ENCODE assay signal across 25 cellular contexts in the genomic region with DNA sequence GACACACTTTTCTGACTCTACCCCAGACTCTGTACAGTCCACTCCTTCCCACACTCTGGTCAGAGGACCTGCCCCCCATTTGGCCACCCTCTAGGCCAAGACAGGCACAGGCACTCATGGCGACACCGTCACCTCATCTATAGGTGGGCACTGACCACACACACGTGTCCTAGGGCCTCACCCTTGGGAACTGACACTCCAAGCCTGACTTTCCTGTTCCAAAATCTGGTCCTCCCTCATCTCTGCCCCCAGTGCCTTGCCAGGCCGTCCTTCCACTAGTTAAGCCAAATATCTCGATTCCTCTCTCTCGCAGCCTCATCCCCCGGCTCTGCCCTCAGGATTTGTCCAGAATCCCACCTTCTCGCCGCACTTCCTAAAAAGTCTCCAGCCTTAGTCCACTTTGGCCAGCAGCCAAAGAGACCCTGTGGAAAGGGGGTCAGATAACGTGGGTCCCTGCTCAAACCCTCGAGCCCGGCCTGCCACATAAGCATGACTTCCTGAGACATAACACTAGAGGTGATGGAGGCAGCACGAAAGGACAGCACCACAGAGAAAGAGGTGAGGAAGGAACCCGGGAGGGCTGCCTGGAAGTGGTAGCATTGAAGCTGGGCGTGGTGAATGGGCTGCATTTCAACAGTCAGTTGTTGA.
DNase-seq lines count a peak whose midpoint lies in the region; ATAC-seq and TF ChIP-seq lines count a peak whose summit lies in the region.
"Had no signal": no experiment of that assay in that cellular context is flagged by ENCODE, and none has a peak within 500 bp of the region (broad histone marks: within the 10 kb centered on the region; RNA-seq: fewer than 3 reads in every experiment).

No MANE protein-coding gene starts in this region.

- H3K27me3 ChIP-seq in right atrium auricular region (no peaks in the 10 kb centered on the region), neural progenitor cell (no peaks in the 10 kb centered on the region), tibial artery (no peaks in the 10 kb centered on the region)
- H3K27me3 ChIP-seq: hepatocyte had no signal

- no peak for TF ChIP-seq POLR2A in erythroblast (IDR thresholded peaks at IDR 0.05; ENCODE audit: low read length)

- H3K36me3 Mint-ChIP-seq in chondrocyte (ENCODE audit: low read depth) (no peaks in the 10 kb centered on the region), neural progenitor cell (no peaks in the 10 kb centered on the region)
- H3K36me3 Mint-ChIP-seq: activated naive CD8-positive, alpha-beta T cell treated with anti-CD3 and anti-CD28 coated beads, Interleukin-2, amount 10 ng/mL, durations not matched to agents 7 days and 5 days; immature natural killer cell; stimulated activated memory B cell treated with anti-CD40 and anti-IgM and Interleukin-4, amounts not matched to agents 10 μg/mL and 1 μg/mL and 100 μg/mL, for 72 hours had no signal

- H3K27ac Mint-ChIP-seq in chondrocyte (ENCODE audit: unreplicated experiment), result peak overlapping the region; percentile 18
- H3K27ac Mint-ChIP-seq in neural progenitor cell, result peak overlapping the region; percentile 6
- H3K27ac Mint-ChIP-seq: activated naive CD8-positive, alpha-beta T cell treated with anti-CD3 and anti-CD28 coated beads, Interleukin-2, amount 10 ng/mL, durations not matched to agents 7 days and 5 days; activated T-helper 2 cell treated with anti-CD3 and anti-CD28 coated beads, Interferon-gamma antibody, Interleukin-2, Interleukin-4, amounts not matched to agents 10 μg/mL and 5 μg/mL and 100 μg/mL, durations not matched to agents 14 hours and 24 hours and 36 hours; effector memory CD8-positive, alpha-beta T cell; immature natural killer cell; stimulated activated memory B cell treated with anti-CD40 and anti-IgM and Interleukin-4, amounts not matched to agents 10 μg/mL and 1 μg/mL and 100 μg/mL, for 72 hours had no signal

- DNase-seq in right atrium auricular region (ENCODE audit: low spot score) (peak; percentile 47), Right ventricle myocardium inferior (ENCODE audit: missing footprints) (no peak), chondrocyte (ENCODE audit: low spot score) (no peak), neural progenitor cell (ENCODE audit: low spot score) (no peak), tibial artery (no peak), amygdala (lab: John Stamatoyannopoulos, UW) (no peak), KG1 (lab: John Stamatoyannopoulos, UW) (no peak), erythroblast (lab: John Stamatoyannopoulos, UW) (no peak)
- DNase-seq: ACHN; activated naive CD8-positive, alpha-beta T cell treated with anti-CD3 and anti-CD28 coated beads, Interleukin-2, amount 10 ng/mL, durations not matched to agents 7 days and 5 days; C1 segment of cervical spinal cord; effector memory CD8-positive, alpha-beta T cell; foreskin melanocyte; HCEC 1CT; immature natural killer cell; NCI-H1092; NCI-H1930; NCI-H69; small intestine had no signal

- no peak overlapping the region for H3K9ac ChIP-seq in neural progenitor cell

- H3K4me1 ChIP-seq in right atrium auricular region (peaks cover 0 to 28% of the 10 kb centered on the region in 2 donors), neural progenitor cell (peaks cover 17% of the 10 kb centered on the region), tibial artery (peaks cover 0 to 49% (median 32%) of the 10 kb centered on the region in 4 donors)
- H3K4me1 ChIP-seq: prostate gland had no signal

- no peaks in the 10 kb centered on the region for H3K79me2 ChIP-seq in neural progenitor cell (ENCODE audit: low read depth)
- H3K79me2 ChIP-seq: hepatocyte had no signal

- no peak overlapping the region for H3K27ac ChIP-seq in right atrium auricular region
- H3K27ac ChIP-seq in neural progenitor cell, result no peak overlapping the region
- H3K27ac ChIP-seq in tibial artery, result peak overlapping the region; percentile 64 to 97
- H3K27ac ChIP-seq: hepatocyte, HL-60, prostate gland had no signal

- H3F3A ChIP-seq in neural progenitor cell (ENCODE audit: low read depth), result no peaks in the 10 kb centered on the region

- H3K4me3 Mint-ChIP-seq in chondrocyte (ENCODE audit: unreplicated experiment) (no peak overlapping the region), neural progenitor cell (peak overlapping the region; percentile 42)
- H3K4me3 Mint-ChIP-seq: activated naive CD8-positive, alpha-beta T cell treated with anti-CD3 and anti-CD28 coated beads, Interleukin-2, amount 10 ng/mL, durations not matched to agents 7 days and 5 days; effector memory CD8-positive, alpha-beta T cell; immature natural killer cell; stimulated activated memory B cell treated with anti-CD40 and anti-IgM and Interleukin-4, amounts not matched to agents 10 μg/mL and 1 μg/mL and 100 μg/mL, for 72 hours had no signal

- H2AFZ ChIP-seq in neural progenitor cell (replicated peaks), result no peak overlapping the region
- H2AFZ ChIP-seq: hepatocyte had no signal

- H3K4me3 ChIP-seq in right atrium auricular region, result no peak overlapping the region
- H3K4me3 ChIP-seq in neural progenitor cell, result no peak overlapping the region
- no peak overlapping the region for H3K4me3 ChIP-seq in tibial artery
- H3K4me3 ChIP-seq: hepatocyte, mucosa of descending colon, prostate gland had no signal

- H3K9me3 Mint-ChIP-seq in chondrocyte (ENCODE audit: low read depth), result no peaks in the 10 kb centered on the region
- no peaks in the 10 kb centered on the region for H3K9me3 Mint-ChIP-seq in neural progenitor cell
- H3K9me3 Mint-ChIP-seq: activated naive CD8-positive, alpha-beta T cell treated with anti-CD3 and anti-CD28 coated beads, Interleukin-2, amount 10 ng/mL, durations not matched to agents 7 days and 5 days; activated T-helper 2 cell treated with anti-CD3 and anti-CD28 coated beads, Interferon-gamma antibody, Interleukin-2, Interleukin-4, amounts not matched to agents 10 μg/mL and 5 μg/mL and 100 μg/mL, durations not matched to agents 14 hours and 24 hours and 36 hours; immature natural killer cell; stimulated activated memory B cell treated with anti-CD40 and anti-IgM and Interleukin-4, amounts not matched to agents 10 μg/mL and 1 μg/mL and 100 μg/mL, for 72 hours had no signal

- H3K27me3 Mint-ChIP-seq in chondrocyte (ENCODE audit: low read depth), result no peaks in the 10 kb centered on the region
- H3K27me3 Mint-ChIP-seq in neural progenitor cell (ENCODE audit: insufficient read depth, low read depth), result peaks cover 4% of the 10 kb centered on the region

- intact Hi-C loops in Right ventricle myocardium inferior (cut with DNase I) (no loop called here), tibial artery (cut with DNase I; ENCODE audit: low total_unique reads) (loop anchor here (10.0 kb wide), 1 partner anchor 1961 kb away; the partner anchor contains the start of gene PER2)

- H3K4me1 Mint-ChIP-seq in chondrocyte (ENCODE audit: low read depth) (peaks cover 26% of the 10 kb centered on the region), neural progenitor cell (peaks cover 22% of the 10 kb centered on the region)
- H3K4me1 Mint-ChIP-seq: activated naive CD8-positive, alpha-beta T cell treated with anti-CD3 and anti-CD28 coated beads, Interleukin-2, amount 10 ng/mL, durations not matched to agents 7 days and 5 days; immature natural killer cell; stimulated activated memory B cell treated with anti-CD40 and anti-IgM and Interleukin-4, amounts not matched to agents 10 μg/mL and 1 μg/mL and 100 μg/mL, for 72 hours had no signal

- H4K20me1 ChIP-seq in neural progenitor cell (ENCODE audit: low read depth), result no peaks in the 10 kb centered on the region

- no peak overlapping the region for H3K4me2 ChIP-seq in neural progenitor cell
- H3K4me2 ChIP-seq: hepatocyte had no signal

- TF ChIP-seq CTCF in right atrium auricular region (IDR thresholded peaks at IDR 0.05) (no peak), chondrocyte (IDR thresholded peaks at IDR 0.05) (no peak), neural progenitor cell (IDR thresholded peaks at IDR 0.05) (no peak), tibial artery (IDR thresholded peaks at IDR 0.05) (no peak)

- ATAC-seq in Right ventricle myocardium inferior, result no peak
- ATAC-seq: effector memory CD8-positive, alpha-beta T cell; mucosa of descending colon; stimulated activated memory B cell treated with anti-CD40 and anti-IgM and Interleukin-4, amounts not matched to agents 10 μg/mL and 1 μg/mL and 100 μg/mL, for 72 hours had no signal

- H3K36me3 ChIP-seq in right atrium auricular region, result no peaks in the 10 kb centered on the region
- no peaks in the 10 kb centered on the region for H3K36me3 ChIP-seq in neural progenitor cell
- no peaks in the 10 kb centered on the region for H3K36me3 ChIP-seq in tibial artery
- H3K36me3 ChIP-seq: prostate gland had no signal

- H3K9me3 ChIP-seq in right atrium auricular region (no peaks in the 10 kb centered on the region), neural progenitor cell (ENCODE audit: low read depth) (no peaks in the 10 kb centered on the region), tibial artery (no peaks in the 10 kb centered on the region)
- H3K9me3 ChIP-seq: mucosa of descending colon, prostate gland had no signal

Comparison
In these comparisons a context has a peak if more than half of its experiments do, and no peak if none do; other contexts are left out.
1. H3K27ac ChIP-seq: peak in tibial artery (2 of 2); none in right atrium auricular region (0 of 2) and neural progenitor cell (single experiment).